Comparison of ENCODE assay signal across 9 cellular contexts in the genomic region with DNA sequence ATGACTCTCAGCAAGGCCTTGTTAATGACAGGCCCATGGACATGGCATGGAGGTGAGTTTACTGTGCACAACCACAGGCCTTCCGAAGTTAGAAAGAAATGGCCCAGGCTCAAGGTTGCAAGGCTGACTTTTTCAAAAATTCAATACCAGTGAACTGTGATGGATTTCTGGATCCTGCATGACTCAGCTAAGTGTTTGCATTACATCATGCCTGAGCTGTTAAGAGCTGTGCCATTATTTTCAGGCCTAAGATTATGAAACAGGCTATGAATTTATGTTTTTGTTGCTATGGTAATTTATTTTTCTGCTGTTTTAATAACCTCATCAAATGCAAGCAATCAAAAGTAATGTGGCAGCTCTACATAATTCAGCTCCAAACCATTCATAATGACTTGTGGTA.
DNase-seq lines count a peak whose midpoint lies in the region; ATAC-seq and TF ChIP-seq lines count a peak whose summit lies in the region.
"Had no signal": no experiment of that assay in that cellular context is flagged by ENCODE, and none has a peak within 500 bp of the region (broad histone marks: within the 10 kb centered on the region; RNA-seq: fewer than 3 reads in every experiment).

No MANE protein-coding gene starts in this region.

- no peak for TF ChIP-seq CTCF in lower lobe of right lung (IDR thresholded peaks at IDR 0.05)
- no peak for TF ChIP-seq CTCF in OCI-LY7 (conservative IDR thresholded peaks at IDR 0.05; ENCODE audit: low read length)

- BruUV-seq in OCI-LY7 (replicated peaks; lab: Mats Ljungman, UMichigan) = no TSS peak

- H3K9me3 ChIP-seq in lower lobe of right lung = no peaks in the 10 kb centered on the region
- H3K9me3 ChIP-seq in OCI-LY7 (ENCODE audit: low read length) = no peaks in the 10 kb centered on the region
- H3K9me3 ChIP-seq: Caco-2 had no signal

- DNase-seq in ACHN = peak; percentile 79
- DNase-seq in HT1080 (ENCODE audit: low read depth) = peak; percentile 28
- DNase-seq in brain pericyte (ENCODE audit: low read depth, low spot score) = peak; percentile 21
- DNase-seq in lower lobe of right lung = no peak
- no peak for DNase-seq in OCI-LY7 (ENCODE audit: low spot score)
- DNase-seq in NCI-H2107 (lab: John Stamatoyannopoulos, UW) = no peak
- DNase-seq in activated naive CD4-positive, alpha-beta T cell treated with anti-CD3 and anti-CD28 coated beads, Interleukin-2, amount 50 U/mL, for 16 hours = no peak
- DNase-seq: Caco-2 had no signal

- no peak overlapping the region for H3K4me2 ChIP-seq in OCI-LY7 (ENCODE audit: low read length)

- H3K4me3 ChIP-seq in lower lobe of right lung = no peak overlapping the region
- no peak overlapping the region for H3K4me3 ChIP-seq in OCI-LY7 (ENCODE audit: low read depth, low read length, poor library complexity, severe bottlenecking)

- CTCF ChIA-PET in OCI-LY7 (lab: Charles Lee; ENCODE audit: unreplicated experiment) = no interaction called here

- ATAC-seq in lower lobe of right lung (peak; percentile 65 to 87), HG03108 (IDR thresholded peaks at IDR 0.05; ENCODE audit: unreplicated experiment) (no peak)

- H3K9me2 ChIP-seq in OCI-LY7 (ENCODE audit: insufficient read depth, low read length) = no peaks in the 10 kb centered on the region

- no peak overlapping the region for H2AFZ ChIP-seq in OCI-LY7 (ENCODE audit: low read length)

- intact Hi-C loops in lower lobe of right lung (cut with DNase I) = no loop called here
- intact Hi-C loops in OCI-LY7 (cut with micrococcal nuclease; ENCODE audit: unreplicated experiment) = no loop called here

- POLR2A ChIA-PET in OCI-LY7 (lab: Charles Lee) = no interaction called here

- H3K27ac ChIP-seq in lower lobe of right lung = no peak overlapping the region
- no peak overlapping the region for H3K27ac ChIP-seq in OCI-LY7 (ENCODE audit: low read depth, low read length, poor library complexity, severe bottlenecking)

- H3K36me3 ChIP-seq in lower lobe of right lung (no peaks in the 10 kb centered on the region), OCI-LY7 (ENCODE audit: insufficient read depth, low read length) (no peaks in the 10 kb centered on the region)

- no peaks in the 10 kb centered on the region for H3K27me3 ChIP-seq in lower lobe of right lung (ENCODE audit: low read depth)

- no peaks in the 10 kb centered on the region for H4K20me1 ChIP-seq in OCI-LY7 (ENCODE audit: insufficient read depth, low read length)

- in situ Hi-C loops in ACHN (cut with HindIII; ENCODE audit: low pct_ligation_motif_present, low pct_unique_long_range_greater_than_20kb, low sequenced_read_pairs) = no loop called here

- no peaks in the 10 kb centered on the region for H3K79me2 ChIP-seq in OCI-LY7 (ENCODE audit: insufficient read depth, low read depth, low read length)

- H3K4me1 ChIP-seq in lower lobe of right lung = no peaks in the 10 kb centered on the region
- no peaks in the 10 kb centered on the region for H3K4me1 ChIP-seq in OCI-LY7 (ENCODE audit: insufficient read depth, low read length, poor library complexity, severe bottlenecking)
- H3K4me1 ChIP-seq: Caco-2 had no signal

Comparison
In these comparisons a context has a peak if more than half of its experiments do, and no peak if none do; other contexts are left out.
1. DNase-seq: peak in ACHN (single experiment), HT1080 (single experiment) and brain pericyte (single experiment); none in lower lobe of right lung (single experiment), OCI-LY7 (single experiment), NCI-H2107 (single experiment) and activated naive CD4-positive, alpha-beta T cell treated with anti-CD3 and anti-CD28 coated beads, Interleukin-2, amount 50 U/mL, for 16 hours (single experiment).